17 cellular contexts compared by ENCODE assay signal in the genomic region with DNA sequence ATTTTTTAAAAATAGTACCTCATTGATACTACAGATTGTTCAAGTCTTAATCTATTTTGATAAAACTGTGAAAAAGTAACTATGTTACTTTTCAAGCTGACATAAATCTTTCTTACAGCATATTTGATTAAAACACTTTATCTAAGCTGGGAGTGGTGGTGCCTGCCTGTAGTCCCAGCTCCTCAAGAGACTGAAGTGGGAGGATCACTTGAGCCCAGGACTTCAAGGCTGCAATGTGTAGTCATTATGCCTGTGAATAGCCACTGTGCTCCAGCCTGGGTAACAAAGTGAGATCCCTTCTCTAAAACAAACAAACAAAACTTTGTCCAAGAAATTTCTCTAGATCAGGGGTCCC. TPM values are rescaled to one million over a fixed set of nuclear protein-coding genes. Genes with fewer than 3 reads are reported as not detected.
DNase-seq lines count a peak whose midpoint lies in the region; ATAC-seq and TF ChIP-seq lines count a peak whose summit lies in the region.
"Had no signal": no experiment of that assay in that cellular context is flagged by ENCODE, and none has a peak within 500 bp of the region (broad histone marks: within the 10 kb centered on the region; RNA-seq: fewer than 3 reads in every experiment).

No MANE protein-coding gene starts in this region.

- no peak overlapping the region for H3K18ac ChIP-seq in neuronal stem cell (ENCODE audit: low read length)

- no peaks in the 10 kb centered on the region for H4K20me1 ChIP-seq in SU-DHL-6 (ENCODE audit: low read depth, low read length)

- TF ChIP-seq CTCF in GM10266 (IDR thresholded peaks at IDR 0.05; ENCODE audit: control insufficient read depth, insufficient read depth, low read depth, missing control alignments) (peak; percentile 18), SU-DHL-6 (IDR thresholded peaks at IDR 0.05; ENCODE audit: insufficient read depth, low read length, poor library complexity, severe bottlenecking) (no peak)

- H4K91ac ChIP-seq in neuronal stem cell (ENCODE audit: low read depth, low read length, poor library complexity): no peak overlapping the region

- no peak overlapping the region for H2BK12ac ChIP-seq in neuronal stem cell (ENCODE audit: low read length)

- no peak overlapping the region for H3K14ac ChIP-seq in neuronal stem cell (ENCODE audit: low read length)

- no peak for DNase-seq in GM10266 (ENCODE audit: extremely low spot score)
- no peak for DNase-seq in neuronal stem cell (ENCODE audit: low spot score)
- DNase-seq in AG08395 (ENCODE audit: low spot score): no peak
- DNase-seq in DMS153 treated with DMSO at 0.1 percent for 48 hours (lab: John Stamatoyannopoulos, UW; ENCODE audit: unreplicated experiment): no peak
- DNase-seq in NCI-H2107 treated with DMSO at 0.1 percent for 48 hours (lab: John Stamatoyannopoulos, UW; ENCODE audit: unreplicated experiment): no peak
- DNase-seq in glomerular visceral epithelial cell (ENCODE audit: extremely low spot score): no peak
- DNase-seq: activated B cell treated with CpG ODN at 0.5 μM for 24 hours; activated CD8-positive, alpha-beta memory T cell treated with anti-CD3 and anti-CD28 coated beads for 24 hours; activated gamma-delta T cell; effector memory CD8-positive, alpha-beta T cell; pancreas; stimulated activated CD4-positive, alpha-beta T cell treated with anti-CD3 and anti-CD28 coated beads, Interleukin-4, amount 100 ng/mL, for 24 hours; stimulated activated CD8-positive, alpha-beta memory T cell treated with anti-CD3 and anti-CD28 coated beads, Interleukin-4, amount 100 ng/mL, for 48 hours had no signal

- no peak overlapping the region for H2BK5ac ChIP-seq in neuronal stem cell (ENCODE audit: low read length)

- no peak overlapping the region for H2AK5ac ChIP-seq in neuronal stem cell (ENCODE audit: low read depth, low read length)

- H4K8ac ChIP-seq in neuronal stem cell (ENCODE audit: low read depth, low read length): no peak overlapping the region

- H3K4me3 ChIP-seq in SU-DHL-6 (ENCODE audit: insufficient read depth, low read length, poor library complexity, severe bottlenecking) (no peak overlapping the region), neuronal stem cell (ENCODE audit: low read length in 2 of 2) (no peak overlapping the region)
- H3K4me3 ChIP-seq: pancreas, Peyer's patch, suprapubic skin had no signal

- H2AFZ ChIP-seq in SU-DHL-6 (ENCODE audit: low read depth, low read length, severe bottlenecking): peak overlapping the region; percentile 36
- peak overlapping the region; percentile 39 for H2AFZ ChIP-seq in neuronal stem cell (ENCODE audit: low read length)

- H3K4ac ChIP-seq in neuronal stem cell (ENCODE audit: low read length): no peak overlapping the region

- no peaks in the 10 kb centered on the region for H3K79me2 ChIP-seq in SU-DHL-6 (ENCODE audit: insufficient read depth, low read length)

- peak; percentile 9 for ATAC-seq in HG02610 (IDR thresholded peaks at IDR 0.05; ENCODE audit: unreplicated experiment)

- H2BK120ac ChIP-seq in neuronal stem cell (ENCODE audit: low read depth, low read length): no peak overlapping the region

- H3K9me2 ChIP-seq in SU-DHL-6 (replicated peaks; ENCODE audit: insufficient read depth, low read length): no peaks in the 10 kb centered on the region

- H3K27me3 ChIP-seq in SU-DHL-6 (ENCODE audit: low read length): no peaks in the 10 kb centered on the region
- no peaks in the 10 kb centered on the region for H3K27me3 ChIP-seq in neuronal stem cell (ENCODE audit: control insufficient read depth in 3 of 3, insufficient read depth in 3 of 3, low read depth in 1 of 3, low read length in 3 of 3)
- H3K27me3 ChIP-seq: pancreas, Peyer's patch, suprapubic skin had no signal

- H2BK15ac ChIP-seq in neuronal stem cell (ENCODE audit: low read length): no peak overlapping the region

- H3K23ac ChIP-seq in neuronal stem cell (ENCODE audit: low read depth, low read length, poor library complexity): no peak overlapping the region

- H3K9ac ChIP-seq in SU-DHL-6 (ENCODE audit: low read length) (no peak overlapping the region), neuronal stem cell (ENCODE audit: low read depth, low read length, poor library complexity) (no peak overlapping the region)

- no peaks in the 10 kb centered on the region for H3K9me3 ChIP-seq in SU-DHL-6 (ENCODE audit: insufficient read depth, low read length)
- H3K9me3 ChIP-seq in neuronal stem cell (replicated peaks in 1 of 2; ENCODE audit: control insufficient read depth in 2 of 2, insufficient read depth in 1 of 2, low read depth in 1 of 2, low read length in 2 of 2): peaks cover 2 to 5% of the 10 kb centered on the region in 2 donors
- H3K9me3 ChIP-seq: pancreas, Peyer's patch, suprapubic skin had no signal

- no peaks in the 10 kb centered on the region for H3K79me1 ChIP-seq in neuronal stem cell (ENCODE audit: low read depth, low read length)

- peaks cover 0 to 5% of the 10 kb centered on the region in 2 donors for H3K4me1 ChIP-seq in neuronal stem cell (ENCODE audit: control insufficient read depth in 2 of 2, insufficient read depth in 1 of 2, low read depth in 1 of 2, low read length in 2 of 2)
- H3K4me1 ChIP-seq: pancreas, Peyer's patch, suprapubic skin had no signal

- H3F3A ChIP-seq in SU-DHL-6 (ENCODE audit: insufficient read depth): no peaks in the 10 kb centered on the region

- H3K36me3 ChIP-seq in SU-DHL-6 (ENCODE audit: low read length) (no peaks in the 10 kb centered on the region), neuronal stem cell (replicated peaks in 1 of 2; ENCODE audit: control insufficient read depth in 2 of 2, insufficient read depth in 2 of 2, low read length in 2 of 2) (no peaks in the 10 kb centered on the region)
- H3K36me3 ChIP-seq: pancreas, Peyer's patch, suprapubic skin had no signal

- H3K27ac ChIP-seq in SU-DHL-6 (ENCODE audit: low read depth, low read length) (no peak overlapping the region), neuronal stem cell (replicated peaks; ENCODE audit: low read length) (no peak overlapping the region)
- H3K27ac ChIP-seq: pancreas, Peyer's patch, suprapubic skin had no signal

- H3K4me2 ChIP-seq in SU-DHL-6 (ENCODE audit: low read depth, low read length, poor library complexity, severe bottlenecking): no peak overlapping the region
- no peak overlapping the region for H3K4me2 ChIP-seq in neuronal stem cell (ENCODE audit: insufficient read depth, low read length, poor library complexity, severe bottlenecking)

RNA-seq across cellular contexts. Expression of a gene that starts 59.6 kb away (rescaled TPM):
- polyA plus RNA-seq in neuronal stem cell (2013, experiment 1 of 2): 3.5 TPM
- 3.9 TPM for polyA plus RNA-seq in neuronal stem cell (2013, experiment 2 of 2)
